Comparison of ENCODE assay signal across 8 cellular contexts in the genomic region with DNA sequence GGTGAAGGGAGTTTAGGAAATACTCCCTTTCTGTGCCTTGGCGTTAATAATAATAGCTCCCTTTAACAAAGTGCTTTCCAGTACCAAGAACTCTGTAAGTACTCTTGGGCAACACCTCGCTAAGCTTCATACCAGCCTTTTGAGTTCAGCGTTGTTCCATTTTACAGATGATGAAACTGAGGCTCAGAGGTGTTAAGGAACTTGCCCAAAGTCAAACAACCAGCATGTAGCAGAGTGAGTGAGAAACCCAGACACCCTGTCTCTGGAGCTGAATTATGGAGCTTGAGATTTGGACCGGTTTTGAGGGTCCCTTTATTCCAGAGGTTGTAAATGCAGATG. TPM values are rescaled to one million over a fixed set of nuclear protein-coding genes. Genes with fewer than 3 reads are reported as not detected.
DNase-seq lines count a peak whose midpoint lies in the region; ATAC-seq and TF ChIP-seq lines count a peak whose summit lies in the region.

No MANE protein-coding gene starts in this region.

- no peaks in the 10 kb centered on the region for H3K27me3 Mint-ChIP-seq in activated CD4-positive, alpha-beta T cell treated with anti-CD3 and anti-CD28 coated beads for 36 hours
- no peaks in the 10 kb centered on the region for H3K27me3 Mint-ChIP-seq in activated naive CD8-positive, alpha-beta T cell treated with anti-CD3 and anti-CD28 coated beads, Interleukin-2, amount 10 ng/mL, durations not matched to agents 7 days and 5 days

- no peaks in the 10 kb centered on the region for H3K27me3 ChIP-seq in testis

- H3K27ac Mint-ChIP-seq in activated CD4-positive, alpha-beta T cell treated with anti-CD3 and anti-CD28 coated beads for 36 hours: peak overlapping the region; percentile 81
- H3K27ac Mint-ChIP-seq in activated naive CD8-positive, alpha-beta T cell treated with anti-CD3 and anti-CD28 coated beads, Interleukin-2, amount 10 ng/mL, durations not matched to agents 7 days and 5 days: peak overlapping the region; percentile 83

- CTCF ChIA-PET in activated CD4-positive, alpha-beta T cell treated with anti-CD3 and anti-CD28 coated beads for 36 hours (lab: Charles Lee): interaction anchor here (1.1 to 1.6 kb wide), 4 partner anchors 10 to 21 kb away, joined by 3 to 5 read pairs (median 4); no protein-coding TSS in a partner anchor

- H3K9me3 ChIP-seq in testis: no peaks in the 10 kb centered on the region

- H3K36me3 Mint-ChIP-seq in activated CD4-positive, alpha-beta T cell treated with anti-CD3 and anti-CD28 coated beads for 36 hours (ENCODE audit: low read depth): peaks cover 1% of the 10 kb centered on the region
- H3K36me3 Mint-ChIP-seq in activated naive CD8-positive, alpha-beta T cell treated with anti-CD3 and anti-CD28 coated beads, Interleukin-2, amount 10 ng/mL, durations not matched to agents 7 days and 5 days: peaks cover 2% of the 10 kb centered on the region

- H3K4me1 Mint-ChIP-seq in activated CD4-positive, alpha-beta T cell treated with anti-CD3 and anti-CD28 coated beads for 36 hours: peaks cover 35% of the 10 kb centered on the region
- H3K4me1 Mint-ChIP-seq in activated naive CD8-positive, alpha-beta T cell treated with anti-CD3 and anti-CD28 coated beads, Interleukin-2, amount 10 ng/mL, durations not matched to agents 7 days and 5 days: peaks cover 23% of the 10 kb centered on the region

- peak overlapping the region; percentile 77 to 80 for H3K4me3 ChIP-seq in testis

- H3K9me3 Mint-ChIP-seq in activated CD4-positive, alpha-beta T cell treated with anti-CD3 and anti-CD28 coated beads for 36 hours (ENCODE audit: low read depth): no peaks in the 10 kb centered on the region
- H3K9me3 Mint-ChIP-seq in activated naive CD8-positive, alpha-beta T cell treated with anti-CD3 and anti-CD28 coated beads, Interleukin-2, amount 10 ng/mL, durations not matched to agents 7 days and 5 days: no peaks in the 10 kb centered on the region

- no peak for TF ChIP-seq POLR2A in testis (IDR thresholded peaks at IDR 0.05)

- 20 to 22% methylated on average over 4 of the region's 4 CpGs for WGBS in testis, 2 donors

- H3K27ac ChIP-seq in testis: peak overlapping the region; percentile 50 to 53

- H3K36me3 ChIP-seq in testis (ENCODE audit: low read depth, missing control alignments): no peaks in the 10 kb centered on the region

- no peak for DNase-seq in activated CD4-positive, alpha-beta T cell treated with anti-CD3 and anti-CD28 coated beads for 36 hours
- no peak for DNase-seq in activated CD4-positive, alpha-beta T cell treated with anti-CD3 and anti-CD28 coated beads, Interleukin-2, amount 50 U/mL, for 1 hour
- no peak for DNase-seq in activated naive CD8-positive, alpha-beta T cell treated with anti-CD3 and anti-CD28 coated beads, Interleukin-2, amount 10 ng/mL, durations not matched to agents 7 days and 5 days
- peak; percentile 4 for DNase-seq in kidney tubule cell (ENCODE audit: low spot score)
- DNase-seq in testis: no peak

- intact Hi-C loops in activated CD4-positive, alpha-beta T cell treated with anti-CD3 and anti-CD28 coated beads for 36 hours (cut with DNase I, micrococcal nuclease): loop anchor here in 1 of 2 experiments (1.0 to 10.0 kb wide), 4 partner anchors 28 to 1004 kb away; a partner anchor contains a TSS
- intact Hi-C loops in testis (cut with DNase I; ENCODE audit: low total_unique reads): no loop called here

- peaks cover 24% of the 10 kb centered on the region for H3K4me1 ChIP-seq in testis

- POLR2A ChIA-PET in activated CD4-positive, alpha-beta T cell treated with anti-CD3 and anti-CD28 coated beads for 36 hours (lab: Charles Lee): interaction anchor here (0.6 kb wide), 1 partner anchor 1474 kb away, joined by 4 read pairs; no protein-coding TSS in a partner anchor
- POLR2A ChIA-PET in activated naive CD8-positive, alpha-beta T cell treated with anti-CD3 and anti-CD28 coated beads, Interleukin-2, amount 10 ng/mL, durations not matched to agents 7 days and 5 days (lab: Charles Lee): interaction anchor here (0.5 to 1.8 kb wide), 8 partner anchors 10 to 440 kb away, joined by 3 to 6 read pairs (median 4); no protein-coding TSS in a partner anchor

- ATAC-seq in activated CD4-positive, alpha-beta T cell treated with anti-CD3 and anti-CD28 coated beads for 36 hours: no peak
- no peak for ATAC-seq in activated naive CD8-positive, alpha-beta T cell treated with anti-CD3 and anti-CD28 coated beads, Interleukin-2, amount 10 ng/mL, durations not matched to agents 7 days and 5 days (ENCODE audit: low read depth)
- ATAC-seq in GM19328 (IDR thresholded peaks at IDR 0.05; ENCODE audit: unreplicated experiment) (no peak), HG02763 (IDR thresholded peaks at IDR 0.05; ENCODE audit: unreplicated experiment) (no peak), GM21619 (IDR thresholded peaks at IDR 0.05; ENCODE audit: unreplicated experiment) (no peak)

- H3K4me3 Mint-ChIP-seq in activated CD4-positive, alpha-beta T cell treated with anti-CD3 and anti-CD28 coated beads for 36 hours: peak overlapping the region; percentile 94
- H3K4me3 Mint-ChIP-seq in activated naive CD8-positive, alpha-beta T cell treated with anti-CD3 and anti-CD28 coated beads, Interleukin-2, amount 10 ng/mL, durations not matched to agents 7 days and 5 days: peak overlapping the region; percentile 92

- TF ChIP-seq CTCF in testis (IDR thresholded peaks at IDR 0.05): no peak

RNA-seq across cellular contexts. Expression of a gene that starts 0.6 kb away (rescaled TPM):
- total RNA-seq in activated CD4-positive, alpha-beta T cell treated with anti-CD3 and anti-CD28 coated beads for 36 hours: 10 to 100 TPM; 12.3 to 12.8 TPM
- total RNA-seq in activated naive CD8-positive, alpha-beta T cell treated with anti-CD3 and anti-CD28 coated beads, Interleukin-2, amount 10 ng/mL, durations not matched to agents 7 days and 5 days: 10 to 100 TPM; 17.0 to 18.0 TPM
- 10 to 100 TPM; 48.6 to 80.2 TPM for total RNA-seq in testis
- polyA plus RNA-seq in testis (ENCODE audit: insufficient read depth, low read depth, low replicate concordance): 43.2 TPM

RNA-seq across cellular contexts. Expression of a gene that starts 0.8 kb away (rescaled TPM):
- total RNA-seq in activated CD4-positive, alpha-beta T cell treated with anti-CD3 and anti-CD28 coated beads for 36 hours: 10 to 100 TPM; 48.8 to 50.7 TPM
- 10 to 100 TPM; 55.3 to 56.1 TPM for total RNA-seq in activated naive CD8-positive, alpha-beta T cell treated with anti-CD3 and anti-CD28 coated beads, Interleukin-2, amount 10 ng/mL, durations not matched to agents 7 days and 5 days
- 100 to 1,000 TPM; 129 to 154 TPM for total RNA-seq in testis
- polyA plus RNA-seq in testis (ENCODE audit: insufficient read depth, low read depth, low replicate concordance): 85.7 TPM
